In the genomic region with DNA sequence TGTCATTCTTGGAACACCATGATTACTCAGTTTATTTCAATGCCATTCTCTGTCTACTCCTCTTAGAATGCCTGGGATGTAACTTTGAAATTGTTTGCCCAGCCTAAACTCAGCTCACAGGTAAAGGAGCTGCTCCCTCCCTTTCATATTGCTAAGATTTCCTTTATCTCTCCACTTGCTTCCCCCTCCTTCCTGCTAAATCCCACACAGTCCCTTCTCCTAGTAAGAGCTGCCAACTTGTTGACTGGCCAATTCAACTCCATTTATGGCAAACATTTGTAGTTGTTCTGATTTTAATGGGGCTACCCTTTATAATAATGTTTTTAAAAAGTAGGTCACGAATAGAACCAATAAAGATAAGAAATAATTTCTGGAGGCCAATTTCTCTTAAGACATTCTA, we compare ENCODE assay signal across 27 cellular contexts.
"Had no signal": no experiment of that assay in that cellular context is flagged by ENCODE, and none has a peak within 500 bp of the region (broad histone marks: within the 10 kb centered on the region; RNA-seq: fewer than 3 reads in every experiment).

No MANE protein-coding gene starts in this region.

- H3K4me3 ChIP-seq: colonic mucosa, esophagus muscularis mucosa, gastroesophageal sphincter, heart left ventricle, hepatocyte, left lung, ovary, psoas muscle, sigmoid colon, thoracic aorta, tibial nerve, upper lobe of left lung had no signal

- H3K27me3 ChIP-seq: colonic mucosa, hepatocyte, ovary, upper lobe of left lung had no signal

- H3K4me1 Mint-ChIP-seq: stimulated activated memory B cell treated with anti-CD40 and anti-IgM and Interleukin-4, amounts not matched to agents 10 μg/mL and 1 μg/mL and 100 μg/mL, for 72 hours had no signal

- H3K4me1 ChIP-seq: colonic mucosa, esophagus muscularis mucosa, foreskin keratinocyte, gastroesophageal sphincter, left lung, sigmoid colon, tibial nerve, upper lobe of left lung had no signal

- H3K36me3 Mint-ChIP-seq: stimulated activated memory B cell treated with anti-CD40 and anti-IgM and Interleukin-4, amounts not matched to agents 10 μg/mL and 1 μg/mL and 100 μg/mL, for 72 hours had no signal

- H3K27ac ChIP-seq: colonic mucosa, esophagus muscularis mucosa, foreskin keratinocyte, gastroesophageal sphincter, heart left ventricle, hepatocyte, left lung, ovary, psoas muscle, sigmoid colon, thoracic aorta, tibial nerve, upper lobe of left lung had no signal

- H3K27me3 Mint-ChIP-seq: naive thymus-derived CD4-positive, alpha-beta T cell had no signal

- H3K9me3 Mint-ChIP-seq: dendritic cell treated with granulocyte-macrophage colony-stimulating factor and Interleukin-4, amounts not matched to agents 40 ng/mL and 50 ng/mL, for 4 days; naive thymus-derived CD4-positive, alpha-beta T cell; stimulated activated memory B cell treated with anti-CD40 and anti-IgM and Interleukin-4, amounts not matched to agents 10 μg/mL and 1 μg/mL and 100 μg/mL, for 72 hours had no signal

- DNase-seq: colonic mucosa; effector CD8-positive, alpha-beta T cell; foreskin keratinocyte; heart left ventricle; kidney; left lung; mesenchymal stem cell; midbrain; naive thymus-derived CD4-positive, alpha-beta T cell; occipital lobe; ovary; posterior cingulate gyrus; psoas muscle; right cardiac atrium; sigmoid colon; stimulated activated CD4-positive, alpha-beta T cell treated with anti-CD3 and anti-CD28 coated beads, Interleukin-2, amount 100 ng/mL, for 24 hours; stimulated activated CD4-positive, alpha-beta T cell treated with anti-CD3 and anti-CD28 coated beads, Interleukin-4, amount 100 ng/mL, for 24 hours; stimulated activated naive CD8-positive, alpha-beta T cell treated with anti-CD3 and anti-CD28 coated beads, Interleukin-15, Interleukin-2, amounts not matched to agents 100 U/mL and 50 U/mL, for 24 hours; substantia nigra; upper lobe of left lung had no signal

- ATAC-seq: foreskin keratinocyte; gastroesophageal sphincter; heart left ventricle; left lung; naive thymus-derived CD4-positive, alpha-beta T cell; right cardiac atrium; stimulated activated memory B cell treated with anti-CD40 and anti-IgM and Interleukin-4, amounts not matched to agents 10 μg/mL and 1 μg/mL and 100 μg/mL, for 72 hours; stimulated activated naive CD8-positive, alpha-beta T cell treated with anti-CD3 and anti-CD28 coated beads, Interleukin-15, Interleukin-2, amounts not matched to agents 100 U/mL and 50 U/mL, for 24 hours had no signal

- H3K27ac Mint-ChIP-seq: dendritic cell treated with granulocyte-macrophage colony-stimulating factor and Interleukin-4, amounts not matched to agents 40 ng/mL and 50 ng/mL, for 4 days; stimulated activated memory B cell treated with anti-CD40 and anti-IgM and Interleukin-4, amounts not matched to agents 10 μg/mL and 1 μg/mL and 100 μg/mL, for 72 hours had no signal

- H3K4me3 Mint-ChIP-seq: dendritic cell treated with granulocyte-macrophage colony-stimulating factor and Interleukin-4, amounts not matched to agents 40 ng/mL and 50 ng/mL, for 4 days; naive thymus-derived CD4-positive, alpha-beta T cell; stimulated activated memory B cell treated with anti-CD40 and anti-IgM and Interleukin-4, amounts not matched to agents 10 μg/mL and 1 μg/mL and 100 μg/mL, for 72 hours had no signal

- H3K9me3 ChIP-seq: colonic mucosa, esophagus muscularis mucosa, gastroesophageal sphincter, heart left ventricle, left lung, ovary, psoas muscle, sigmoid colon, thoracic aorta, tibial nerve, upper lobe of left lung had no signal

- H3K36me3 ChIP-seq: colonic mucosa, esophagus muscularis mucosa, gastroesophageal sphincter, heart left ventricle, left lung, ovary, sigmoid colon, thoracic aorta, tibial nerve, upper lobe of left lung had no signal
